27 cellular contexts compared by ENCODE assay signal in the genomic region with DNA sequence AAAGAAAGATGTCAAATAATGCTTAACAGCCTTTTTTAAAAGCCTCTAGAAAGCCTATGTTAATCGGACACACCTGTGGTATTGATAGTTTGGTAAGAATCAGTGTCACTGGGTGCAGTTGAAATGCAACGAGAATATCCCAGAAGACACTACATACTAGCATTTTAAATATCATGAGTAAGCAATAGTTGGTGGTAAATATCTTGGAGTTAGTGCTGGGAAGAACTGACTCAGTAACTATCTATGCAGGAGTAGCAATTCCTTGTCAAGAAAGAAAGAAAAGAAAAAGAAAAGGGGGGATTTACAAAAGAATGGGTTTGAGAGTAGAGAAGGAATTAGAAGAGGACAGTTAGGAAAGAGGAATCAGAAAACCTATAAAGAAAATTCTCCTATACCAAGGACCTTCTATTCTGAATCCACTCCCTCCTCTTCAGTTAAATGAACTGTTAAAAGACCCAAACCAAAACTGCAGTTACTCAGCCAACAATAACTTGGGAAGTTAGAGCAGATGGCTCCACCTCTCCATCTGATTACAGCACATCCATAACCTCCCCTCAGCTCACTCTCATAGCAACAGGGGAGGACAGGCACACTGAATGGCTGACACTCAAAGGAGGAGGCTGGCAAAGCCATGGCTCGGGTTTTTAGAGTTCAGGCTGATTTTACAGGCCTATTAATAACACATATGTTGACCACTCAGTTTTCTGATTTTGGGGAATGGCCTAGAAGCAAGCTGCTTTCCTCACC.
DNase-seq lines count a peak whose midpoint lies in the region; ATAC-seq, FAIRE-seq and TF ChIP-seq lines count a peak whose summit lies in the region.
"Had no signal": no experiment of that assay in that cellular context is flagged by ENCODE, and none has a peak within 500 bp of the region (broad histone marks: within the 10 kb centered on the region; RNA-seq: fewer than 3 reads in every experiment).

No MANE protein-coding gene starts in this region.

- H3K79me2 ChIP-seq in Loucy (ENCODE audit: insufficient read depth, low read length) (no peaks in the 10 kb centered on the region), K562 (ENCODE audit: control insufficient read depth, insufficient read depth, low read length) (no peaks in the 10 kb centered on the region)
- H3K79me2 ChIP-seq: hepatocyte had no signal

- H2AFZ ChIP-seq in Loucy (ENCODE audit: low read length) (0 out of 2 replicates have a peak overlapping the region, but pooled peaks have one; percentile 9), K562 (ENCODE audit: low read depth, low read length) (no peak overlapping the region)
- H2AFZ ChIP-seq: hepatocyte had no signal

- CTCF ChIA-PET in K562 (lab: Yijun Ruan, JAX; ENCODE audit: low intra/inter-chr PET ratio) = no interaction called here

- in situ Hi-C loops in K562 (cut with MboI) = no loop called here

- no TSS peak for BruUV-seq in K562 (replicated peaks; lab: Mats Ljungman, UMichigan)

- POLR2A ChIA-PET in K562 (lab: Yijun Ruan, JAX) = no interaction called here

- no peak overlapping the region for H3K4me3 Mint-ChIP-seq in nephron progenitor cell
- H3K4me3 Mint-ChIP-seq: activated CD8-positive, alpha-beta T cell treated with anti-CD3 and anti-CD28 coated beads for 36 hours; activated naive CD8-positive, alpha-beta T cell treated with anti-CD3 and anti-CD28 coated beads, Interleukin-2, amount 50 U/mL, for 24 hours; CD4-positive, alpha-beta T cell; immature natural killer cell; stimulated activated memory B cell treated with anti-CD40 and anti-IgM and Interleukin-4, amounts not matched to agents 10 μg/mL and 1 μg/mL and 100 μg/mL, for 72 hours had no signal

- peaks cover 19% of the 10 kb centered on the region for H3K4me1 Mint-ChIP-seq in nephron progenitor cell
- H3K4me1 Mint-ChIP-seq: activated naive CD8-positive, alpha-beta T cell treated with anti-CD3 and anti-CD28 coated beads, Interleukin-2, amount 50 U/mL, for 24 hours; immature natural killer cell; stimulated activated memory B cell treated with anti-CD40 and anti-IgM and Interleukin-4, amounts not matched to agents 10 μg/mL and 1 μg/mL and 100 μg/mL, for 72 hours had no signal

- H3K27ac Mint-ChIP-seq in nephron progenitor cell = peak overlapping the region; percentile 47
- H3K27ac Mint-ChIP-seq: activated CD8-positive, alpha-beta T cell treated with anti-CD3 and anti-CD28 coated beads for 36 hours; activated naive CD8-positive, alpha-beta T cell treated with anti-CD3 and anti-CD28 coated beads, Interleukin-2, amount 50 U/mL, for 24 hours; CD4-positive, alpha-beta T cell; immature natural killer cell; progenitor cell of endocrine pancreas; stimulated activated memory B cell treated with anti-CD40 and anti-IgM and Interleukin-4, amounts not matched to agents 10 μg/mL and 1 μg/mL and 100 μg/mL, for 72 hours had no signal

- TF ChIP-seq CTCF in Loucy (conservative IDR thresholded peaks at IDR 0.05; ENCODE audit: low read length) = no peak
- TF ChIP-seq CTCF in K562 (IDR thresholded peaks at IDR 0.05 in 2 of 3, conservative IDR thresholded peaks at IDR 0.05 in 1 of 3; ENCODE audit: insufficient read depth in 2 of 3, low read depth in 1 of 3, low read length in 3 of 3) = no peak
- no peak for TF ChIP-seq CTCF in nephron progenitor cell (IDR thresholded peaks at IDR 0.05)

- TF ChIP-seq EP300 in K562 (IDR thresholded peaks at IDR 0.05; ENCODE audit: low read length) = no peak

- TF ChIP-seq RAD21 in K562 (CRISPR knock-in tag; conservative IDR thresholded peaks at IDR 0.05 in 1 of 2, IDR thresholded peaks at IDR 0.05 in 1 of 2) = no peak

- no peak for FAIRE-seq in K562 (lab: Jason Lieb, UNC)
- FAIRE-seq: endothelial cell of umbilical vein had no signal

- no peaks in the 10 kb centered on the region for H3K27me3 ChIP-seq in Loucy (ENCODE audit: insufficient read depth, low read length, poor library complexity, severe bottlenecking)
- no peaks in the 10 kb centered on the region for H3K27me3 ChIP-seq in K562 (ENCODE audit: control insufficient read depth in 2 of 2, insufficient read depth in 2 of 2, low read length in 2 of 2)
- H3K27me3 ChIP-seq: cardiac muscle cell, hepatocyte, testis, uterus had no signal

- H3K4me3 ChIP-seq in Loucy (ENCODE audit: low read length, poor library complexity, severe bottlenecking) (no peak overlapping the region), K562 (no peak overlapping the region)
- H3K4me3 ChIP-seq: cardiac muscle cell, hepatocyte, skin epidermis, testis, uterus had no signal

- H3K36me3 ChIP-seq in Loucy (ENCODE audit: insufficient read depth, low read length) (no peaks in the 10 kb centered on the region), K562 (ENCODE audit: control insufficient read depth, insufficient read depth, low read length) (no peaks in the 10 kb centered on the region)
- H3K36me3 ChIP-seq: cardiac muscle cell, uterus had no signal

- 0% methylated on average over 2 of the region's 3 CpGs for WGBS in K562 (ENCODE audit: insufficient coverage, low coverage, missing lambda C conversion rate)

- no peaks in the 10 kb centered on the region for H3K9me3 Mint-ChIP-seq in nephron progenitor cell
- H3K9me3 Mint-ChIP-seq: activated CD8-positive, alpha-beta T cell treated with anti-CD3 and anti-CD28 coated beads for 36 hours; activated naive CD8-positive, alpha-beta T cell treated with anti-CD3 and anti-CD28 coated beads, Interleukin-2, amount 50 U/mL, for 24 hours; CD4-positive, alpha-beta T cell; stimulated activated memory B cell treated with anti-CD40 and anti-IgM and Interleukin-4, amounts not matched to agents 10 μg/mL and 1 μg/mL and 100 μg/mL, for 72 hours had no signal

- H3K4me1 ChIP-seq in Loucy (ENCODE audit: insufficient read depth, low read length, poor library complexity, severe bottlenecking) (peaks cover 4% of the 10 kb centered on the region), K562 (replicated peaks in 1 of 2; ENCODE audit: control insufficient read depth in 2 of 2, insufficient read depth in 2 of 2, low read length in 2 of 2) (no peaks in the 10 kb centered on the region)
- H3K4me1 ChIP-seq: testis, uterus had no signal

- peaks cover 3% of the 10 kb centered on the region for H3K27me3 Mint-ChIP-seq in nephron progenitor cell (ENCODE audit: low read depth, poor library complexity)

- DNase-seq in Daoy (ENCODE audit: low read depth) = peak; percentile 3
- DNase-seq in K562 (ENCODE audit: extremely low read depth in 1 of 4, low spot score in 3 of 4) = no peak
- no peak for DNase-seq in nephron progenitor cell
- no peak for DNase-seq in NCI-H128 (lab: John Stamatoyannopoulos, UW; ENCODE audit: unreplicated experiment)
- DNase-seq: activated CD8-positive, alpha-beta T cell treated with anti-CD3 and anti-CD28 coated beads for 36 hours; activated gamma-delta T cell; activated naive CD8-positive, alpha-beta T cell treated with anti-CD3 and anti-CD28 coated beads, Interleukin-2, amount 50 U/mL, for 24 hours; activated T-cell treated with anti-CD3 and anti-CD28 coated beads for 4 hours; CD4-positive, alpha-beta T cell; DMS153; GDM1; immature natural killer cell; NCI-H1105 treated with DMSO at 0.1 percent for 48 hours; NCI-H82; stimulated activated CD4-positive, alpha-beta T cell treated with anti-CD3 and anti-CD28 coated beads, Interleukin-2, amount 100 ng/mL, for 24 hours; T1000; testis; uterus had no signal

- H3K9me2 ChIP-seq in Loucy (replicated peaks; ENCODE audit: low read depth, low read length) = no peaks in the 10 kb centered on the region

- H3K4me2 ChIP-seq in Loucy (ENCODE audit: low read depth, low read length, poor library complexity, severe bottlenecking) = no peak overlapping the region
- H3K4me2 ChIP-seq in K562 (ENCODE audit: insufficient read depth, low read length) = no peak overlapping the region
- H3K4me2 ChIP-seq: hepatocyte had no signal

- H3K9ac ChIP-seq in Loucy (ENCODE audit: low read depth, low read length, poor library complexity, severe bottlenecking) (no peak overlapping the region), K562 (ENCODE audit: insufficient read depth in 1 of 2, low read depth in 2 of 2, low read length in 2 of 2) (no peak overlapping the region)

- ATAC-seq in K562 (no peak), HG03280 (IDR thresholded peaks at IDR 0.05; ENCODE audit: unreplicated experiment) (no peak), GM18909 (IDR thresholded peaks at IDR 0.05; ENCODE audit: poor library complexity, unreplicated experiment) (no peak)
- ATAC-seq: activated CD8-positive, alpha-beta T cell treated with anti-CD3 and anti-CD28 coated beads for 36 hours; activated naive CD8-positive, alpha-beta T cell treated with anti-CD3 and anti-CD28 coated beads, Interleukin-2, amount 50 U/mL, for 24 hours; stimulated activated memory B cell treated with anti-CD40 and anti-IgM and Interleukin-4, amounts not matched to agents 10 μg/mL and 1 μg/mL and 100 μg/mL, for 72 hours had no signal

- H3K9me1 ChIP-seq in K562 (ENCODE audit: control insufficient read depth, insufficient read depth, low read length) = no peaks in the 10 kb centered on the region

- H4K20me1 ChIP-seq in Loucy (ENCODE audit: insufficient read depth, low read length, poor library complexity, severe bottlenecking) (no peaks in the 10 kb centered on the region), K562 (replicated peaks; ENCODE audit: control insufficient read depth, insufficient read depth, low read length) (no peaks in the 10 kb centered on the region)

- intact Hi-C loops in K562 (cut with micrococcal nuclease) = no loop called here

- no peak overlapping the region for H3K27ac ChIP-seq in K562 (ENCODE audit: extremely low read depth, low read depth, low read length)
- H3K27ac ChIP-seq: cardiac muscle cell, hepatocyte, testis, uterus had no signal

- no peaks in the 10 kb centered on the region for H3K36me3 Mint-ChIP-seq in nephron progenitor cell (ENCODE audit: low read depth)
- H3K36me3 Mint-ChIP-seq: immature natural killer cell; stimulated activated memory B cell treated with anti-CD40 and anti-IgM and Interleukin-4, amounts not matched to agents 10 μg/mL and 1 μg/mL and 100 μg/mL, for 72 hours had no signal

- TF ChIP-seq POLR2A in K562 (conservative IDR thresholded peaks at IDR 0.05) = no peak

- H3F3A ChIP-seq in Loucy (ENCODE audit: low read depth) = no peaks in the 10 kb centered on the region

- no peaks in the 10 kb centered on the region for H3K9me3 ChIP-seq in Loucy (ENCODE audit: insufficient read depth, low read depth, low read length)
- no peaks in the 10 kb centered on the region for H3K9me3 ChIP-seq in K562 (replicated peaks; ENCODE audit: control insufficient read depth, insufficient read depth, low read depth, low read length)
- H3K9me3 ChIP-seq: testis, uterus had no signal
